9 cellular contexts compared by ENCODE assay signal in genomic region chr1:63678200-63678599, GRCh38.
"Had no signal": no experiment of that assay in that cellular context is flagged by ENCODE, and none has a peak within 500 bp of the region (broad histone marks: within the 10 kb centered on the region; RNA-seq: fewer than 3 reads in every experiment).

No MANE protein-coding gene starts in this region.

- H3K4me3 ChIP-seq: HAP-1 had no signal

- H3K27ac ChIP-seq: KMS-11 had no signal

- H3K27ac Mint-ChIP-seq: HFFc6, IgD-negative memory B cell had no signal

- H3K4me1 Mint-ChIP-seq: IgD-negative memory B cell had no signal

- H3K36me3 ChIP-seq: HAP-1 had no signal

- H3K4me3 Mint-ChIP-seq: HFFc6, IgD-negative memory B cell had no signal

- H3K4me2 ChIP-seq: KMS-11 had no signal

- H3K9ac ChIP-seq: KMS-11 had no signal

- H3K9me3 ChIP-seq: HAP-1 had no signal

- DNase-seq: GOT3, H7, HFFc6, KBM-7 had no signal

- ATAC-seq: HCT116 had no signal

- FAIRE-seq: HTR-8/SVneo had no signal

- H3K4me1 ChIP-seq: HAP-1 had no signal
